8 cellular contexts compared by ENCODE assay signal in genomic region chr19:11597202-11598102, GRCh38. TPM values are rescaled to one million over a fixed set of nuclear protein-coding genes. Genes with fewer than 3 reads are reported as not detected.
DNase-seq lines count a peak whose midpoint lies in the region; ATAC-seq and TF ChIP-seq lines count a peak whose summit lies in the region.

ZNF627 (plus strand) TSS chr19:11597483; CDS start chr19:11597628, 145 bp downstream.

- H3K4me3 Mint-ChIP-seq in T-helper 17 cell: peak within 1 kb of the TSS; percentile 91

- H3K27me3 ChIP-seq in right cardiac atrium (ENCODE audit: control insufficient read depth, insufficient read depth) (no peaks in the 10 kb centered on the region), uterus (no peaks in the 10 kb centered on the region)

- TF ChIP-seq POLR2A in uterus (IDR thresholded peaks at IDR 0.05): peak; percentile 95

- intact Hi-C loops in right cardiac atrium (cut with DNase I): no loop called here
- intact Hi-C loops in uterus (cut with DNase I; ENCODE audit: low total_unique reads): no loop called here

- H3K4me1 Mint-ChIP-seq in T-helper 17 cell: peaks cover 12% of the 10 kb centered on the region

- H3K27ac ChIP-seq in right cardiac atrium (ENCODE audit: low read length) (peak within 1 kb of the TSS; percentile 73), uterus (peak within 1 kb of the TSS; percentile 86 to 91)

- peak within 1 kb of the TSS; percentile 72 for H3K27ac Mint-ChIP-seq in T-helper 17 cell

- peak; percentile 98 for DNase-seq in GM13977 (ENCODE audit: low spot score)
- peak; percentile 90 for DNase-seq in NCI-H1694 (lab: John Stamatoyannopoulos, UW)
- peak; percentile 89 to 94 (median 92) for DNase-seq in T-helper 17 cell
- DNase-seq in anterior cingulate cortex (lab: John Stamatoyannopoulos, UW): peak; percentile 42 to 99 (median 95)
- DNase-seq in right cardiac atrium: peak; percentile 99 to 100 (median 100)
- peak; percentile 96 for DNase-seq in pulmonary artery endothelial cell (ENCODE audit: low read depth, low spot score)
- DNase-seq in uterus: peak; percentile 99

- no peaks in the 10 kb centered on the region for H3K27me3 Mint-ChIP-seq in T-helper 17 cell

- H3K9me3 ChIP-seq in T-helper 17 cell (ENCODE audit: control insufficient read depth, low read length, poor library complexity, severe bottlenecking) (no peaks in the 10 kb centered on the region), right cardiac atrium (ENCODE audit: control insufficient read depth, low read length) (no peaks in the 10 kb centered on the region), uterus (no peaks in the 10 kb centered on the region)

- H3K4me3 ChIP-seq in right cardiac atrium (ENCODE audit: low read length): peak within 1 kb of the TSS; percentile 89
- H3K4me3 ChIP-seq in uterus: peak within 1 kb of the TSS; percentile 93 to 95

- in situ Hi-C loops in GM13977 (cut with MboI; ENCODE audit: low pct_unique_long_range_greater_than_20kb, low sequenced_read_pairs, unreplicated experiment): loop anchor here (10.0 kb wide), 1 partner anchor 103 kb away; no protein-coding TSS in a partner anchor

- H3K36me3 Mint-ChIP-seq in T-helper 17 cell (ENCODE audit: low read depth): peaks cover under 1% of the 10 kb centered on the region

- under 1% methylated on average over 67 of the region's 67 CpGs for WGBS in right cardiac atrium

- H3K36me3 ChIP-seq in uterus: no peaks in the 10 kb centered on the region

- H3K4me1 ChIP-seq in right cardiac atrium (ENCODE audit: control insufficient read depth, insufficient read depth, low read length) (peaks cover 2% of the 10 kb centered on the region), uterus (peaks cover 6 to 9% of the 10 kb centered on the region in 2 donors)

- ATAC-seq in HG02884 (IDR thresholded peaks at IDR 0.05; ENCODE audit: unreplicated experiment) (peak; percentile 94), T-helper 17 cell (peak; percentile 99), right cardiac atrium (peak; percentile 100)

- TF ChIP-seq CTCF in GM13977 (IDR thresholded peaks at IDR 0.05; ENCODE audit: extremely low read depth, insufficient read depth, missing control alignments) (peak; percentile 0), uterus (IDR thresholded peaks at IDR 0.05) (peak in 2 of 4 experiments; percentile 35 to 48)

RNA-seq across cellular contexts. Expression of gene ZNF627, which starts in this region (rescaled TPM):
- total RNA-seq in T-helper 17 cell (1 to 10 TPM; 4.9 to 6.0 TPM), right cardiac atrium (1 to 10 TPM; 6.4 to 7.3 (median 7.0) TPM), pulmonary artery endothelial cell (18.8 and 20.5 TPM in 2 replicates), uterus (10 to 100 TPM; 20.6 to 70.6 (median 36.0) TPM)
- 4.2 TPM for polyA plus RNA-seq in right cardiac atrium

Comparison
In these comparisons a context has a peak if more than half of its experiments do, and no peak if none do; other contexts are left out.
1. Peak in every context shown above with its lines: DNase-seq, ATAC-seq, H3K4me3 ChIP-seq and H3K27ac ChIP-seq.